ENCODE assay signal across 1 cellular context in the genomic region with DNA sequence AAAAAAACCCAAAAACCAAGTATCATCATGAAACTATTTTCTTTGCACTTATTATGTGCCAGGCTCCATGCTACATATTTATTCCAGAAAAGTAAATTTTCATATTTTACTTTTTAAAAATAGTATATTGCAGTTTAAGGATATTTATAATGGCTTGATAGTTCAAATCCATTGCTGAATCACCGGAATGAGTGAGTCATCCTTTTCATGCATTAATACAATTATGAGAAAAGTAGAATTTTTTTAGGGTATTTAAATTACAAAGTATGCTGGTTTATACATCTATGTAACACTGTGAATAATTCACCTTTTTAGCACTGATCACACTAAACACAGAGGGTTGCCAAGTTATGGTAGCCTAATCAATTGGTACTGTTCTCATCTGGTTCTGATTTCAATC.
A peak's percentile ranks its signal among the peaks of the same experiment; 100 is the strongest.
TF ChIP-seq lines count a peak whose summit lies in the region.

No MANE protein-coding gene starts in this region.

TF ChIP-seq in endothelial cell of umbilical vein, 7 proteins besides CTCF, POLR2A, EP300 and RAD21 (continued from another document):
- TF ChIP-seq JUN (IDR thresholded peaks at IDR 0.05; ENCODE audit: borderline replicate concordance, insufficient read depth, insufficient read length, low read depth), result peak; percentile 58
